Comparison of ENCODE assay signal across 12 cellular contexts in genomic region chr2:149657393-149657792, GRCh38.
"Had no signal": no experiment of that assay in that cellular context is flagged by ENCODE, and none has a peak within 500 bp of the region (broad histone marks: within the 10 kb centered on the region; RNA-seq: fewer than 3 reads in every experiment).

No MANE protein-coding gene starts in this region.

- H3K36me3 ChIP-seq: gastrocnemius medialis, neural progenitor cell, pancreas had no signal

- H3K9me3 ChIP-seq: gastrocnemius medialis, pancreas had no signal

- H3K4me3 ChIP-seq: coronary artery, gastrocnemius medialis, neural progenitor cell, pancreas had no signal

- DNase-seq: activated CD4-positive, alpha-beta T cell treated with anti-CD3 and anti-CD28 coated beads, Interleukin-2, amount 50 U/mL, for 1 hour; activated naive CD4-positive, alpha-beta T cell treated with anti-CD3 and anti-CD28 coated beads, Interleukin-2, amount 10 ng/mL, durations not matched to agents 7 days and 5 days; activated T-cell treated with anti-CD3 and anti-CD28 coated beads for 4 hours; effector CD8-positive, alpha-beta T cell; gastrocnemius medialis; islet precursor cell; pancreas; stimulated activated CD4-positive, alpha-beta T cell treated with anti-CD3 and anti-CD28 coated beads, Interleukin-4, amount 100 ng/mL, for 24 hours had no signal

- H3K9ac ChIP-seq: neural progenitor cell had no signal

- H2AFZ ChIP-seq: neural progenitor cell had no signal

- H3K4me1 ChIP-seq: gastrocnemius medialis, neural progenitor cell had no signal

- ATAC-seq: gastrocnemius medialis, left lobe of liver, pancreas had no signal

- H3K27ac ChIP-seq: coronary artery, epithelial cell of prostate, gastrocnemius medialis, neural progenitor cell, pancreas had no signal

- H3K4me2 ChIP-seq: neural progenitor cell had no signal

- H3K27me3 ChIP-seq: gastrocnemius medialis, neural progenitor cell, pancreas had no signal
